24 cellular contexts compared by ENCODE assay signal in the genomic region with DNA sequence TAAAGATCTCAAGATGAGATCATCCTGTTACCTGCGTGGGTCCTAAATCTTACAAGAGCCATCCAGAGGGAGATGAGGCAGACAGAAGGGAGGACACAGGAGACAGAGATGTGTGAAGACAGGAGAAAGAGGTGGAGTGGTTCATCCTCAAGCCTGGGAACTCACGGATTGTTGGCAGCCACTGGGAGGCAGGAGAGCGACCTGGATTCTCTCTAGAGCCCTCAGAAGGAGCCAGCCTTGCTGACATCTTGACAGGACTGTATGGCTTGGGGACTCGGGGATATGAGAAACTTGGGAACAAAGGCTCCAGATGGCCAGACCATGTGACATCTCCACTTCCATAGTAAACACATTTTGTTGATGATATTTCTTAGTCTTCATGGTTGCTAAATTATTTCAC. TPM values are rescaled to one million over a fixed set of nuclear protein-coding genes. Genes with fewer than 3 reads are reported as not detected.
A peak's percentile ranks its signal among the peaks of the same experiment; 100 is the strongest.
DNase-seq lines count a peak whose midpoint lies in the region; ATAC-seq and TF ChIP-seq lines count a peak whose summit lies in the region.
"Had no signal": no experiment of that assay in that cellular context is flagged by ENCODE, and none has a peak within 500 bp of the region (broad histone marks: within the 10 kb centered on the region; RNA-seq: fewer than 3 reads in every experiment).

No MANE protein-coding gene starts in this region.

- H3K9ac ChIP-seq in mesendoderm (ENCODE audit: low read length), result no peak overlapping the region

- ATAC-seq in HG02884 (IDR thresholded peaks at IDR 0.05; ENCODE audit: unreplicated experiment), result no peak
- ATAC-seq in stimulated activated naive CD8-positive, alpha-beta T cell treated with anti-CD3 and anti-CD28 coated beads, Interleukin-15, Interleukin-2, amounts not matched to agents 100 U/mL and 50 U/mL, for 24 hours, result no peak
- ATAC-seq: SK-N-SH treated with all-trans-retinoic acid at 6 μM for 48 hours, T-cell had no signal

- H3K79me2 ChIP-seq in mesendoderm (ENCODE audit: control insufficient read depth, insufficient read depth, low read length), result no peaks in the 10 kb centered on the region

- no TSS peak for BruUV-seq in Caco-2 (replicated peaks; lab: Mats Ljungman, UMichigan)

- no peak overlapping the region for H2AK5ac ChIP-seq in mesendoderm (ENCODE audit: low read length)

- H3K27me3 Mint-ChIP-seq in Caco-2 (ENCODE audit: insufficient read depth, unreplicated experiment), result peaks cover 5% of the 10 kb centered on the region

- CTCF ChIA-PET in Caco-2 (lab: Charles Lee), result no interaction called here

- H3K23ac ChIP-seq in mesendoderm (ENCODE audit: low read length), result no peak overlapping the region

- DNase-seq in H7 (peak; percentile 41), cerebellar cortex (ENCODE audit: low spot score) (peak; percentile 14), mesendoderm (peak; percentile 55), SK-N-DZ (ENCODE audit: low spot score) (no peak), Caco-2 (no peak)
- DNase-seq in stimulated activated naive CD8-positive, alpha-beta T cell treated with anti-CD3 and anti-CD28 coated beads, Interleukin-15, Interleukin-2, amounts not matched to agents 100 U/mL and 50 U/mL, for 24 hours, result no peak
- DNase-seq: C1 segment of cervical spinal cord, IMR-90, MG63, NCI-H1092, NCI-H1436 treated with DMSO at 0.1 percent for 48 hours, NCI-H2029, NCI-H510A, NCI-H82, OCI-M1, SHP77, T-cell had no signal

- no peak overlapping the region for H2BK5ac ChIP-seq in mesendoderm (ENCODE audit: low read length)

- H3K4me1 ChIP-seq in mesendoderm (ENCODE audit: control insufficient read depth, low read depth, low read length), result no peaks in the 10 kb centered on the region
- no peaks in the 10 kb centered on the region for H3K4me1 ChIP-seq in Caco-2

- no peak overlapping the region for H3K4me3 Mint-ChIP-seq in Caco-2 (ENCODE audit: unreplicated experiment)
- H3K4me3 Mint-ChIP-seq: T-cell had no signal

- no peaks in the 10 kb centered on the region for H3K27me3 ChIP-seq in H7 (ENCODE audit: control insufficient read depth, insufficient read depth, low read length)
- no peaks in the 10 kb centered on the region for H3K27me3 ChIP-seq in mesendoderm (ENCODE audit: insufficient read depth, low read length, poor library complexity)
- H3K27me3 ChIP-seq in Caco-2 (replicated peaks; ENCODE audit: control insufficient read depth, insufficient read depth, low read length), result no peaks in the 10 kb centered on the region
- H3K27me3 ChIP-seq: MG63 had no signal

- H2BK120ac ChIP-seq in mesendoderm (ENCODE audit: low read depth, low read length), result no peak overlapping the region

- no peak overlapping the region for H3K18ac ChIP-seq in mesendoderm (ENCODE audit: low read length)

- POLR2A ChIA-PET in Caco-2 (lab: Charles Lee), result no interaction called here

- no CpG with 5 or more reads among the region's 4 CpGs for WGBS in mesendoderm (ENCODE audit: extremely low coverage, insufficient coverage, low lambda C conversion rate)

- H3K4me2 ChIP-seq in mesendoderm (ENCODE audit: low read length), result no peak overlapping the region

- intact Hi-C loops in Caco-2 (cut with micrococcal nuclease; ENCODE audit: unreplicated experiment), result no loop called here

- H3K27ac ChIP-seq in C4-2B (no peak overlapping the region), mesendoderm (ENCODE audit: low read depth, low read length) (no peak overlapping the region)
- H3K27ac ChIP-seq: HL-60 had no signal

- no peaks in the 10 kb centered on the region for H3K9me3 ChIP-seq in Caco-2
- H3K9me3 ChIP-seq: MG63 had no signal

- H3K56ac ChIP-seq in mesendoderm (ENCODE audit: low read length), result no peak overlapping the region

- H3K36me3 Mint-ChIP-seq in Caco-2 (ENCODE audit: insufficient read depth, unreplicated experiment), result no peaks in the 10 kb centered on the region
- H3K36me3 Mint-ChIP-seq: T-cell had no signal

- H3K4me1 Mint-ChIP-seq in Caco-2 (ENCODE audit: low read depth, unreplicated experiment), result no peaks in the 10 kb centered on the region
- H3K4me1 Mint-ChIP-seq: T-cell had no signal

- H3K4ac ChIP-seq in mesendoderm (ENCODE audit: low read depth, low read length), result no peak overlapping the region

- no peak overlapping the region for H4K5ac ChIP-seq in mesendoderm (ENCODE audit: low read length)

- H3K79me1 ChIP-seq in mesendoderm (ENCODE audit: low read length), result no peaks in the 10 kb centered on the region

- H3K9me3 Mint-ChIP-seq in Caco-2 (ENCODE audit: unreplicated experiment), result peaks cover 7% of the 10 kb centered on the region

- no peak overlapping the region for H3K27ac Mint-ChIP-seq in Caco-2 (ENCODE audit: unreplicated experiment)
- H3K27ac Mint-ChIP-seq: T-cell had no signal

- no peak overlapping the region for H4K8ac ChIP-seq in mesendoderm (ENCODE audit: low read depth, low read length)

- H3K4me3 ChIP-seq in H7 (ENCODE audit: insufficient read depth, low read depth, low read length) (no peak overlapping the region), mesendoderm (ENCODE audit: low read length) (no peak overlapping the region), Caco-2 (ENCODE audit: low read depth, low read length) (no peak overlapping the region)
- H3K4me3 ChIP-seq: MG63 had no signal

- no peaks in the 10 kb centered on the region for H3K36me3 ChIP-seq in H7 (replicated peaks; ENCODE audit: control insufficient read depth, insufficient read depth, low read length)
- no peaks in the 10 kb centered on the region for H3K36me3 ChIP-seq in mesendoderm (ENCODE audit: control insufficient read depth, insufficient read depth, low read length)
- no peaks in the 10 kb centered on the region for H3K36me3 ChIP-seq in Caco-2 (ENCODE audit: control insufficient read depth, insufficient read depth, low read length)
- H3K36me3 ChIP-seq: MG63 had no signal

- TF ChIP-seq CTCF in C4-2B (conservative IDR thresholded peaks at IDR 0.05) (peak; percentile 25), Caco-2 (IDR thresholded peaks at IDR 0.05; ENCODE audit: insufficient read depth in 1 of 2, low read depth in 1 of 2, low read length in 1 of 2, severe bottlenecking in 1 of 2, unreplicated experiment in 1 of 2) (no peak)

- H2BK15ac ChIP-seq in mesendoderm (replicated peaks; ENCODE audit: low read depth), result no peak overlapping the region

RNA-seq across cellular contexts. Expression of gene MC2R, which starts 57.7 kb away (rescaled TPM):
- total RNA-seq in H7 (2014; rRNA removed; shearing (Covaris generic)), result not detected in 2 replicates
- polyA plus RNA-seq in mesendoderm (2013, experiment 1 of 2), result not detected
- polyA plus RNA-seq in mesendoderm (2013, experiment 2 of 2), result not detected
- not detected in 2 replicates for polyA plus RNA-seq in SK-N-DZ (2014; cell fraction: cytosol; rRNA removed)
- not detected in 2 replicates for polyA plus RNA-seq in SK-N-DZ (2014; cell fraction: nucleus; rRNA removed)
- not detected in 2 replicates for total RNA-seq in Caco-2 (2022)
- total RNA-seq: A673, HT1080, IMR-90, RPMI7951, T-cell had no signal
- polyA plus RNA-seq: IMR-90 had no signal

Comparison
In these comparisons a context has a peak if more than half of its experiments do, and no peak if none do; other contexts are left out.
1. DNase-seq: peak in H7 (single experiment), cerebellar cortex (single experiment) and mesendoderm (single experiment); none in SK-N-DZ (single experiment), Caco-2 (0 of 2) and stimulated activated naive CD8-positive, alpha-beta T cell treated with anti-CD3 and anti-CD28 coated beads, Interleukin-15, Interleukin-2, amounts not matched to agents 100 U/mL and 50 U/mL, for 24 hours (single experiment).